Comparison of ENCODE assay signal across 9 cellular contexts in genomic region chr19:12676384-12676792, GRCh38. TPM values are rescaled to one million over a fixed set of nuclear protein-coding genes. Genes with fewer than 3 reads are reported as not detected.
A peak's percentile ranks its signal among the peaks of the same experiment; 100 is the strongest.
DNase-seq lines count a peak whose midpoint lies in the region; ATAC-seq, FAIRE-seq and TF ChIP-seq lines count a peak whose summit lies in the region.
"Had no signal": no experiment of that assay in that cellular context is flagged by ENCODE, and none has a peak within 500 bp of the region (broad histone marks: within the 10 kb centered on the region; RNA-seq: fewer than 3 reads in every experiment).

No MANE protein-coding gene starts in this region.

- DNase-seq in D721Med (ENCODE audit: insufficient read length, low spot score) = peak; percentile 96
- peak; percentile 47 for DNase-seq in Panc1 (ENCODE audit: low read depth, low spot score)
- DNase-seq in activated T-cell treated with anti-CD3 and anti-CD28 coated beads, Interleukin-2, amount 50 U/mL, for 24 hours = peak; percentile 91
- peak; percentile 56 to 72 for DNase-seq in fibroblast of lung (ENCODE audit: low read depth in 2 of 2)
- peak; percentile 76 for DNase-seq in superior temporal gyrus (ENCODE audit: extremely low spot score)

- TF ChIP-seq POLR2A in GM18505 (IDR thresholded peaks at IDR 0.05; ENCODE audit: borderline replicate concordance, extremely low read depth, insufficient read depth, insufficient read length) = no peak

- H3K9me3 Mint-ChIP-seq in IgD-negative memory B cell = no peaks in the 10 kb centered on the region
- H3K9me3 Mint-ChIP-seq in activated T-cell treated with anti-CD3 and anti-CD28 coated beads, Interleukin-2, amount 50 U/mL, for 24 hours = no peaks in the 10 kb centered on the region

- ATAC-seq in Panc1 (peak; percentile 77), GM18505 (IDR thresholded peaks at IDR 0.05; ENCODE audit: unreplicated experiment) (no peak)

- in situ Hi-C loops in Panc1 (cut with HindIII; ENCODE audit: low pct_unique_long_range_greater_than_20kb, low sequenced_read_pairs) = no loop called here

- peaks cover 12% of the 10 kb centered on the region for H3K36me3 Mint-ChIP-seq in IgD-negative memory B cell
- peaks cover 91% of the 10 kb centered on the region for H3K36me3 Mint-ChIP-seq in activated T-cell treated with anti-CD3 and anti-CD28 coated beads, Interleukin-2, amount 50 U/mL, for 24 hours (ENCODE audit: low read depth)

- H3K27ac ChIP-seq in Panc1 (ENCODE audit: low read length) = no peak overlapping the region
- no peak overlapping the region for H3K27ac ChIP-seq in fibroblast of lung (ENCODE audit: insufficient read depth, low read length)
- H3K27ac ChIP-seq in neutrophil = peak overlapping the region; percentile 31

- peaks cover 12 to 23% (median 20%) of the 10 kb centered on the region in 3 donors for H3K4me1 Mint-ChIP-seq in IgD-negative memory B cell
- peaks cover 35% of the 10 kb centered on the region for H3K4me1 Mint-ChIP-seq in activated T-cell treated with anti-CD3 and anti-CD28 coated beads, Interleukin-2, amount 50 U/mL, for 24 hours (ENCODE audit: low read depth)

- H3K9ac ChIP-seq in fibroblast of lung (ENCODE audit: insufficient read depth, low read length) = no peak overlapping the region

- peak overlapping the region in 2 of 3 donors; percentile 91 to 94 for H3K27ac Mint-ChIP-seq in IgD-negative memory B cell
- peak overlapping the region; percentile 67 for H3K27ac Mint-ChIP-seq in activated T-cell treated with anti-CD3 and anti-CD28 coated beads, Interleukin-2, amount 50 U/mL, for 24 hours

- no peak overlapping the region for H3K4me3 ChIP-seq in Panc1 (ENCODE audit: low read depth in 2 of 2, low read length in 2 of 2)
- no peak overlapping the region for H3K4me3 ChIP-seq in fibroblast of lung (replicated peaks in 1 of 4; ENCODE audit: control extremely low read depth in 1 of 4, insufficient read depth in 1 of 4, low read depth in 3 of 4, low read length in 4 of 4)
- H3K4me3 ChIP-seq in neutrophil (ENCODE audit: low read depth in 1 of 2, low read length in 1 of 2) = no peak overlapping the region

- no peaks in the 10 kb centered on the region for H3K9me3 ChIP-seq in Panc1 (ENCODE audit: control insufficient read depth, insufficient read depth, low read depth, low read length)
- no peaks in the 10 kb centered on the region for H3K9me3 ChIP-seq in fibroblast of lung (ENCODE audit: control insufficient read depth, insufficient read depth, low read depth, low read length)
- H3K9me3 ChIP-seq in neutrophil = no peaks in the 10 kb centered on the region

- H4K20me1 ChIP-seq in fibroblast of lung (ENCODE audit: control insufficient read depth, extremely low read depth, insufficient read depth, low read length) = no peaks in the 10 kb centered on the region

- FAIRE-seq in D721Med (lab: Jason Lieb, UNC) = no peak

- TF ChIP-seq CTCF in D721Med (IDR thresholded peaks at IDR 0.05; ENCODE audit: insufficient read depth, missing control alignments) (peak; percentile 71), Panc1 (IDR thresholded peaks at IDR 0.05) (peak; percentile 90), fibroblast of lung (conservative IDR thresholded peaks at IDR 0.05 in 1 of 2, IDR thresholded peaks at IDR 0.05 in 1 of 2; ENCODE audit: low read depth in 1 of 2, low read length in 2 of 2) (peak; percentile 76 to 89), neutrophil (IDR thresholded peaks at IDR 0.05) (peak; percentile 85)

- no peaks in the 10 kb centered on the region for H3K27me3 ChIP-seq in Panc1 (ENCODE audit: control insufficient read depth, insufficient read depth, low read length)
- H3K27me3 ChIP-seq in fibroblast of lung (ENCODE audit: control insufficient read depth, insufficient read depth, low read length) = no peaks in the 10 kb centered on the region
- H3K27me3 ChIP-seq in neutrophil = no peaks in the 10 kb centered on the region

- BruUV-seq in Panc1 (replicated peaks; lab: Mats Ljungman, UMichigan) = no TSS peak

- CTCF ChIA-PET in Panc1 (lab: Charles Lee) = interaction anchor here (0.6 kb wide), 1 partner anchor 1837 kb away, joined by 3 read pairs; no protein-coding TSS in a partner anchor

- no peaks in the 10 kb centered on the region for H3K4me1 ChIP-seq in Panc1 (ENCODE audit: control insufficient read depth, insufficient read depth, low read length)
- H3K4me1 ChIP-seq in fibroblast of lung (ENCODE audit: control insufficient read depth, extremely low read depth, insufficient read depth, low read length) = no peaks in the 10 kb centered on the region
- peaks cover 7 to 12% of the 10 kb centered on the region in 2 experiments for H3K4me1 ChIP-seq in neutrophil (ENCODE audit: control insufficient read depth in 1 of 2, insufficient read depth in 1 of 2, low read depth in 1 of 2, low read length in 1 of 2)

- H3K4me2 ChIP-seq in fibroblast of lung (ENCODE audit: extremely low read depth, insufficient read depth, low read length) = no peak overlapping the region

- no peaks in the 10 kb centered on the region for H3K27me3 Mint-ChIP-seq in IgD-negative memory B cell
- H3K27me3 Mint-ChIP-seq in activated T-cell treated with anti-CD3 and anti-CD28 coated beads, Interleukin-2, amount 50 U/mL, for 24 hours = no peaks in the 10 kb centered on the region

- H3K79me2 ChIP-seq in fibroblast of lung (ENCODE audit: control insufficient read depth, insufficient read depth, low read length) = peaks cover 10% of the 10 kb centered on the region

- peak overlapping the region in 3 of 4 donors; percentile 18 to 61 (median 44) for H3K4me3 Mint-ChIP-seq in IgD-negative memory B cell
- no peak overlapping the region for H3K4me3 Mint-ChIP-seq in activated T-cell treated with anti-CD3 and anti-CD28 coated beads, Interleukin-2, amount 50 U/mL, for 24 hours

- H3K36me3 ChIP-seq in Panc1 (ENCODE audit: control insufficient read depth, insufficient read depth, low read length) = peaks cover 4% of the 10 kb centered on the region; the same call in 1 of the 2 replicates
- peaks cover 37% of the 10 kb centered on the region for H3K36me3 ChIP-seq in fibroblast of lung (ENCODE audit: control insufficient read depth, insufficient read depth, low read length)
- peaks cover 69% of the 10 kb centered on the region for H3K36me3 ChIP-seq in neutrophil

- POLR2A ChIA-PET in Panc1 (lab: Charles Lee) = interaction anchor here (0.5 kb wide), 1 partner anchor 104 kb away, joined by 3 read pairs; no protein-coding TSS in a partner anchor

- H2AFZ ChIP-seq in fibroblast of lung (ENCODE audit: low read length) = no peak overlapping the region

- intact Hi-C loops in Panc1 (cut with micrococcal nuclease; ENCODE audit: unreplicated experiment) = loop anchor here (10.0 kb wide), 1 partner anchor 112 kb away; no protein-coding TSS in a partner anchor

RNA-seq across cellular contexts. Expression of gene DHPS, which starts 5.3 kb away (rescaled TPM):
- 111 TPM for polyA plus RNA-seq in IgD-negative memory B cell
- 76.9 TPM for total RNA-seq in Panc1 (2021; ENCODE audit: unreplicated experiment)
- polyA plus RNA-seq in Panc1 (2012; ENCODE audit: insufficient read length) = 105 TPM
- total RNA-seq in fibroblast of lung = 56.5 and 60.4 TPM in 2 replicates
- polyA plus RNA-seq in fibroblast of lung = 43.2 and 52.2 TPM in 2 replicates
- 41.3 and 53.9 TPM in 2 replicates for polyA plus RNA-seq in fibroblast of lung (2012)
- polyA minus RNA-seq in fibroblast of lung (ENCODE audit: low replicate concordance) = 61.2 and 81.9 TPM in 2 replicates

RNA-seq across cellular contexts. Expression of gene WDR83, which starts 9.8 kb away (rescaled TPM):
- polyA plus RNA-seq in IgD-negative memory B cell = 18.4 TPM
- total RNA-seq in Panc1 (2021; ENCODE audit: unreplicated experiment) = 10.8 TPM
- polyA plus RNA-seq in Panc1 (2012; ENCODE audit: insufficient read length) = 28.4 TPM
- 8.7 and 11.7 TPM in 2 replicates for total RNA-seq in fibroblast of lung
- 4.1 and 5.1 TPM in 2 replicates for polyA plus RNA-seq in fibroblast of lung
- polyA plus RNA-seq in fibroblast of lung (2012) = 8.5 and 10.4 TPM in 2 replicates
- 4.8 and 6.3 TPM in 2 replicates for polyA minus RNA-seq in fibroblast of lung (ENCODE audit: low replicate concordance)

RNA-seq across cellular contexts. Expression of gene MAN2B1, which starts 9.8 kb away (rescaled TPM):
- polyA plus RNA-seq in IgD-negative memory B cell (99.6 TPM), fibroblast of lung (28.3 and 30.7 TPM in 2 replicates)
- total RNA-seq in Panc1 (2021; ENCODE audit: unreplicated experiment) (43.0 TPM), fibroblast of lung (33.1 and 36.0 TPM in 2 replicates)
- 28.9 TPM for polyA plus RNA-seq in Panc1 (2012; ENCODE audit: insufficient read length)
- polyA plus RNA-seq in fibroblast of lung (2012) = 31.8 and 38.8 TPM in 2 replicates
- polyA minus RNA-seq in fibroblast of lung (ENCODE audit: low replicate concordance) = 21.2 and 23.2 TPM in 2 replicates

RNA-seq across cellular contexts. Expression of gene GNG14, which starts 11.4 kb away (rescaled TPM):
- polyA plus RNA-seq in IgD-negative memory B cell (not detected), fibroblast of lung (not detected in 2 replicates)
- total RNA-seq in Panc1 (2021; ENCODE audit: unreplicated experiment) (not detected), fibroblast of lung (not detected in 2 replicates)
- polyA plus RNA-seq in Panc1 (2012; ENCODE audit: insufficient read length) = not detected
- not detected in 2 replicates for polyA plus RNA-seq in fibroblast of lung (2012)
- 2.9 TPM in 1 of 2 replicates, not detected in the other for polyA minus RNA-seq in fibroblast of lung (ENCODE audit: low replicate concordance)
- polyA plus RNA-seq: adipose tissue had no signal

RNA-seq across cellular contexts. Expression of gene FBXW9, which starts 20.0 kb away (rescaled TPM):
- polyA plus RNA-seq in IgD-negative memory B cell (5.1 TPM), fibroblast of lung (3.3 and 4.4 TPM in 2 replicates)
- total RNA-seq in Panc1 (2021; ENCODE audit: unreplicated experiment) (12.4 TPM), fibroblast of lung (3.1 and 3.3 TPM in 2 replicates)
- 15.2 TPM for polyA plus RNA-seq in Panc1 (2012; ENCODE audit: insufficient read length)
- polyA plus RNA-seq in fibroblast of lung (2012) = 6.4 and 6.9 TPM in 2 replicates
- polyA minus RNA-seq in fibroblast of lung (ENCODE audit: low replicate concordance) = 6.7 and 10.1 TPM in 2 replicates
